ENCODE assay signal across 15 cellular contexts in the genomic region with DNA sequence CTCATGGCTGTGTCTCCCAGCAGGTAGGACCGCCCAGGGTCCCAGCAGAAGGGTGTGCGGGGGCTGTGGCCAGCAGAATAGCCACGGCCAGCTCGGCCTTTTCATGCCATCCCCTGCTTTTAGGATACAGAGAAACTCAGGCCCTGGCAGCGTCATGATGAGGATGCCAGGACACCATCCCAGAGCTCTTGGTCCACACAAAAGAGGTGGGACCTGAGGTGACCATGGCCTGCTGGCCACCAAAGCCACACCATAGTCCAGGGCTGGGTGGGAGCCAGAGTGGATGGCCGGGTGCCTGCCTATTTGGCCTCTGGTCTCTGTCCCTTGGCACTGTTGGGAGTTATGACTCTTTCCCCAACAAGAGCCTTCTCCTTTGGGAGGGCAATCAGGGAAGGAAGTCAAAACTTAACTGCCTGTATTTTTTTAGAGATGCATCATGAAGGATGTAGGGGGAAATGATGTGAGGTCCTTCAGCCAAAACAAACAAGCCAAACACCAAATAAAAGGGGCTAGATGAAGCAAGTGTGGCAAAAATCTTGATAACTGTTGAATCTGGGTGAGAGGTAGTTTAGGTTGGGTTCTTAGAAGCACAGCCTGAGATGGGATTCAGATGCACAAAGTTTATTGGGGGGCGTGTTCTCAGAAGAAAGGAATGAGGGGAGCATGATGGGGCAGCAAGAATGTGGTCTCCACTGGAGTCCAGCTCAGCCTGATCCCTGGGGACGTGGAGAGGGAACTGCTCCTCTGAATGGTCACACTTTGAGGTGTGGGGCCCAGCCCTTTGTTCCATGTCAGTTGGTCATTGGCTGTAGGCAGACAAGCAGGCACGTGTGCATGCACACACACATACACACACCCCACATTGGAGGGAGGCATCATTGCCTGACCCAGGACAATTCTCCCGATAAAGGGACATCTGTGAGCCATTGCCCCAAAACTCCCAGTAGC. TPM values are rescaled to one million over a fixed set of nuclear protein-coding genes. Genes with fewer than 3 reads are reported as not detected.
A peak's percentile ranks its signal among the peaks of the same experiment; 100 is the strongest.
DNase-seq lines count a peak whose midpoint lies in the region; ATAC-seq, FAIRE-seq and TF ChIP-seq lines count a peak whose summit lies in the region.
"Had no signal": no experiment of that assay in that cellular context is flagged by ENCODE, and none has a peak within 500 bp of the region (broad histone marks: within the 10 kb centered on the region; RNA-seq: fewer than 3 reads in every experiment).

No MANE protein-coding gene starts in this region.

- peaks cover 6% of the 10 kb centered on the region for H3F3A ChIP-seq in smooth muscle cell (ENCODE audit: low read depth)

- DNase-seq in SJSA1 (ENCODE audit: low read depth in 1 of 2, low spot score in 2 of 2): peak; percentile 89 to 91
- peak; percentile 46 to 91 (median 83) for DNase-seq in right lobe of liver
- no peak for DNase-seq in smooth muscle cell (lab: John Stamatoyannopoulos, UW; ENCODE audit: unreplicated experiment)
- no peak for DNase-seq in HPDE6-E6E7 (ENCODE audit: extremely low spot score)
- no peak for DNase-seq in T-helper 2 cell treated with Interferon-gamma antibody and Interleukin-4, amounts not matched to agents 5 μg/mL and 100 μg/mL, for 36 hours (ENCODE audit: low spot score)
- DNase-seq in GM12891 (ENCODE audit: insufficient read length, low spot score): no peak
- DNase-seq: activated naive CD4-positive, alpha-beta T cell treated with anti-CD3 and anti-CD28 coated beads for 36 hours; effector CD8-positive, alpha-beta T cell; NCI-H748 treated with DMSO at 0.1 percent for 48 hours; stimulated activated CD4-positive, alpha-beta T cell treated with anti-CD3 and anti-CD28 coated beads, Interleukin-15, amount 100 ng/mL, for 24 hours had no signal

- H3K27ac ChIP-seq in BLaER1 treated with 17β-estradiol and CSF1 and Interleukin-3, amounts not matched to agents 10 nM and 100 nM: no peak overlapping the region
- H3K27ac ChIP-seq in SJSA1 (peak overlapping the region; percentile 64), right lobe of liver (peak overlapping the region in 1 of 3 donors; percentile 59), smooth muscle cell (ENCODE audit: low read depth) (peak overlapping the region; percentile 1)
- H3K27ac ChIP-seq: parathyroid adenoma, RWPE1 had no signal

- 68% methylated on average over 6 of the region's 10 CpGs for WGBS in right lobe of liver (ENCODE audit: insufficient coverage, low coverage, low lambda C conversion rate, missing lambda C conversion rate)
- 88% methylated on average over 10 of the region's 10 CpGs for WGBS in smooth muscle cell (ENCODE audit: low lambda C conversion rate)

- H3K36me3 ChIP-seq in BLaER1 treated with 17β-estradiol and CSF1 and Interleukin-3, amounts not matched to agents 10 nM and 100 nM: peaks cover 0 to 39% (median 0%) of the 10 kb centered on the region in 11 experiments; a peak in 4 of 22 replicates
- H3K36me3 ChIP-seq in SJSA1: peaks cover 39% of the 10 kb centered on the region
- H3K36me3 ChIP-seq in right lobe of liver: no peaks in the 10 kb centered on the region
- no peaks in the 10 kb centered on the region for H3K36me3 ChIP-seq in smooth muscle cell (ENCODE audit: low read depth)

- no peaks in the 10 kb centered on the region for H3K9me3 Mint-ChIP-seq in T-helper 2 cell treated with Interferon-gamma antibody and Interleukin-4, amounts not matched to agents 5 μg/mL and 100 μg/mL, for 36 hours
- H3K9me3 Mint-ChIP-seq: activated naive CD4-positive, alpha-beta T cell treated with anti-CD3 and anti-CD28 coated beads for 36 hours; T-helper 1 cell treated with Interleukin-12 subunit alpha and Interleukin-12 subunit beta and Interleukin-4 antibody, amounts not matched to agents 30 μg/mL and 1 μg/mL, for 36 hours had no signal

- no peaks in the 10 kb centered on the region for H3K9me3 ChIP-seq in BLaER1 treated with 17β-estradiol and CSF1 and Interleukin-3, amounts not matched to agents 10 nM and 100 nM (replicated peaks in 1 of 11)
- H3K9me3 ChIP-seq in SJSA1 (replicated peaks) (no peaks in the 10 kb centered on the region), right lobe of liver (no peaks in the 10 kb centered on the region), smooth muscle cell (replicated peaks; ENCODE audit: low read depth) (no peaks in the 10 kb centered on the region)

- peak overlapping the region in 7 of 11 experiments; percentile 5 to 44 (median 20); a peak in 7 of 22 replicates for H3K4me2 ChIP-seq in BLaER1 treated with 17β-estradiol and CSF1 and Interleukin-3, amounts not matched to agents 10 nM and 100 nM
- no peak overlapping the region for H3K4me2 ChIP-seq in smooth muscle cell

- no peaks in the 10 kb centered on the region for H3K36me3 Mint-ChIP-seq in T-helper 2 cell treated with Interferon-gamma antibody and Interleukin-4, amounts not matched to agents 5 μg/mL and 100 μg/mL, for 36 hours (ENCODE audit: low read depth)

- intact Hi-C loops in right lobe of liver (cut with DNase I): no loop called here

- FAIRE-seq in GM12891 (lab: Jason Lieb, UNC): no peak

- no peaks in the 10 kb centered on the region for H3K4me1 Mint-ChIP-seq in T-helper 2 cell treated with Interferon-gamma antibody and Interleukin-4, amounts not matched to agents 5 μg/mL and 100 μg/mL, for 36 hours (ENCODE audit: low read depth)

- H3K79me2 ChIP-seq in smooth muscle cell (ENCODE audit: low read depth): peaks cover 97% of the 10 kb centered on the region
- H3K79me2 ChIP-seq: parathyroid adenoma had no signal

- H4K20me1 ChIP-seq in BLaER1 treated with 17β-estradiol and CSF1 and Interleukin-3, amounts not matched to agents 10 nM and 100 nM: peaks cover 0 to 98% (median 7%) of the 10 kb centered on the region in 11 experiments; a peak in 8 of 22 replicates
- H4K20me1 ChIP-seq in smooth muscle cell (ENCODE audit: low read depth): peaks cover 99% of the 10 kb centered on the region

- TF ChIP-seq CTCF in right lobe of liver (IDR thresholded peaks at IDR 0.05): no peak
- TF ChIP-seq CTCF in smooth muscle cell (IDR thresholded peaks at IDR 0.05; ENCODE audit: borderline replicate concordance, insufficient read depth, poor library complexity, severe bottlenecking): no peak

- peaks cover 0 to 16% (median 10%) of the 10 kb centered on the region in 10 experiments; a peak in 15 of 20 replicates for H3K4me1 ChIP-seq in BLaER1 treated with 17β-estradiol and CSF1 and Interleukin-3, amounts not matched to agents 10 nM and 100 nM
- H3K4me1 ChIP-seq in SJSA1 (replicated peaks) (peaks cover 54% of the 10 kb centered on the region), right lobe of liver (peaks cover 0 to 20% (median 7%) of the 10 kb centered on the region in 4 donors), smooth muscle cell (ENCODE audit: low read depth) (peaks cover under 1% of the 10 kb centered on the region)
- H3K4me1 ChIP-seq: parathyroid adenoma had no signal

- H3K9ac ChIP-seq in BLaER1 treated with 17β-estradiol and CSF1 and Interleukin-3, amounts not matched to agents 10 nM and 100 nM: no peak overlapping the region
- H3K9ac ChIP-seq in smooth muscle cell (ENCODE audit: low read depth): no peak overlapping the region
- H3K9ac ChIP-seq: parathyroid adenoma had no signal

- H3K27ac Mint-ChIP-seq in T-helper 2 cell treated with Interferon-gamma antibody and Interleukin-4, amounts not matched to agents 5 μg/mL and 100 μg/mL, for 36 hours: no peak overlapping the region
- H3K27ac Mint-ChIP-seq: activated naive CD4-positive, alpha-beta T cell treated with anti-CD3 and anti-CD28 coated beads for 36 hours; T-helper 1 cell treated with Interleukin-12 subunit alpha and Interleukin-12 subunit beta and Interleukin-4 antibody, amounts not matched to agents 30 μg/mL and 1 μg/mL, for 36 hours had no signal

- no peak for TF ChIP-seq POLR2A in right lobe of liver (IDR thresholded peaks at IDR 0.05)
- no peak for TF ChIP-seq POLR2A in GM12891 (IDR thresholded peaks at IDR 0.05; ENCODE audit: low read depth, low read length)

- H2AFZ ChIP-seq in smooth muscle cell (ENCODE audit: low read depth): no peak overlapping the region
- H2AFZ ChIP-seq: parathyroid adenoma had no signal

- H3K4me3 Mint-ChIP-seq in T-helper 2 cell treated with Interferon-gamma antibody and Interleukin-4, amounts not matched to agents 5 μg/mL and 100 μg/mL, for 36 hours: no peak overlapping the region
- H3K4me3 Mint-ChIP-seq: activated naive CD4-positive, alpha-beta T cell treated with anti-CD3 and anti-CD28 coated beads for 36 hours; T-helper 1 cell treated with Interleukin-12 subunit alpha and Interleukin-12 subunit beta and Interleukin-4 antibody, amounts not matched to agents 30 μg/mL and 1 μg/mL, for 36 hours had no signal

- peaks cover 2% of the 10 kb centered on the region for H3K27me3 Mint-ChIP-seq in T-helper 2 cell treated with Interferon-gamma antibody and Interleukin-4, amounts not matched to agents 5 μg/mL and 100 μg/mL, for 36 hours (ENCODE audit: low read depth)

- no peak overlapping the region for H3K4me3 ChIP-seq in BLaER1 treated with 17β-estradiol and CSF1 and Interleukin-3, amounts not matched to agents 10 nM and 100 nM
- H3K4me3 ChIP-seq in SJSA1: no peak overlapping the region; the same call in 1 of the 2 replicates
- no peak overlapping the region for H3K4me3 ChIP-seq in right lobe of liver
- no peak overlapping the region for H3K4me3 ChIP-seq in smooth muscle cell

- peak; percentile 68 to 86 (median 72) for ATAC-seq in right lobe of liver
- ATAC-seq in GM18867 (IDR thresholded peaks at IDR 0.05; ENCODE audit: unreplicated experiment): no peak

- H3K27me3 ChIP-seq in BLaER1 treated with 17β-estradiol and CSF1 and Interleukin-3, amounts not matched to agents 10 nM and 100 nM: no peaks in the 10 kb centered on the region
- no peaks in the 10 kb centered on the region for H3K27me3 ChIP-seq in SJSA1 (replicated peaks)
- no peaks in the 10 kb centered on the region for H3K27me3 ChIP-seq in right lobe of liver
- no peaks in the 10 kb centered on the region for H3K27me3 ChIP-seq in smooth muscle cell (ENCODE audit: low read depth)

TF ChIP-seq in GM12891, 5 proteins besides CTCF, POLR2A, EP300 and RAD21:
- TF ChIP-seq POU2F2 (IDR thresholded peaks at IDR 0.05; ENCODE audit: low read depth, low read length) (no peak), POLR2AphosphoS5 (IDR thresholded peaks at IDR 0.05; ENCODE audit: low read depth, low read length) (no peak), PAX5 (IDR thresholded peaks at IDR 0.05; ENCODE audit: insufficient read depth, low read length, severe bottlenecking) (no peak), TAF1 (IDR thresholded peaks at IDR 0.05; ENCODE audit: low read depth, low read length) (no peak), SPI1 (IDR thresholded peaks at IDR 0.05; ENCODE audit: low read depth, low read length) (no peak)

RNA-seq across cellular contexts. Expression of gene SMAD6, which starts 33.2 kb away (rescaled TPM):
- total RNA-seq in SJSA1 (2014; rRNA removed; shearing (Covaris generic)): 46.4 and 78.8 TPM in 2 replicates
- total RNA-seq in right lobe of liver: 10 to 100 TPM; 10.5 to 17.2 (median 12.3) TPM
- total RNA-seq in smooth muscle cell: 41.6 and 42.6 TPM in 2 replicates
- 37.9 and 44.0 TPM in 2 replicates for polyA plus RNA-seq in smooth muscle cell
- not detected for polyA plus RNA-seq in GM12891 (2012; ENCODE audit: low read depth, missing spikeins)

Comparison
In these comparisons a context has a peak if more than half of its experiments do, and no peak if none do; other contexts are left out.
1. H3K27ac ChIP-seq: peak in SJSA1 (single experiment) and smooth muscle cell (single experiment); none in BLaER1 treated with 17β-estradiol and CSF1 and Interleukin-3, amounts not matched to agents 10 nM and 100 nM (0 of 11).
2. DNase-seq: peak in SJSA1 (2 of 2) and right lobe of liver (3 of 3); none in smooth muscle cell (single experiment), HPDE6-E6E7 (single experiment), T-helper 2 cell treated with Interferon-gamma antibody and Interleukin-4, amounts not matched to agents 5 μg/mL and 100 μg/mL, for 36 hours (single experiment) and GM12891 (single experiment).